ENCODE assay signal across 13 cellular contexts in the genomic region with DNA sequence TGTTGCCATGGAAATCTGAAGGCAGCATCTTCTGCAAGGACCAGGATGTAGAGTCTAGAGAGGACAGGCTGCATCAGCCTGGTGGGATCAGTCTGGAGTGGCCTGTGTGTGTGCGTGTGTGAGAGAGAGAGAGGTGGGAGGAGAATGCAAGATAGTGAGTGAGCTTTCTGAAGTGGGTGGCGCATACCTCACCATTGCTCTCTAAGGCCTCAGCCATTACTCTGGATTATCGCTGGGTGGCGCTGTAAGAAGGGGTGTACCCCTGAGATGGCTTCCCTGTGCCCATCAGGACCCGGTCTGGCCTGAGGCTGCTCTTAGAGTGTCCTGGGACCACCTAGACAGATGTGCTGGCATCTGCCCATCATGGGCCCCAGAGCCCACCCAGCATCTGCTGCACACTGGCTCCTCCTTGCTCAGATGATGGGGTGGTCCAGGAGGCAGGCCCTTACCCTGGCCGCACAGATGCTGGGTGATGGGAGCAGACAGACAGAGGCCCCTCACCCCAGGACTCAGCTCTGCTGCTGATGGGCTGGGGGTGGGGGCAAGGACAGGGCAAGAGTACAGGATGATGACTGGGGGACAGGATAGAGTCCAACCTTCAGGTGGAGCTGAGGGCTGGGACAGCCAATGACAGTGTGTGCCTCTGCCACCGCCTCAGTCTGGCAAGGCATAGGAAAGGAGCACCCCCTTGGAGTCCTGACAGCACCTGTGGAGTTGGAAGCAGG. TPM values are rescaled to one million over a fixed set of nuclear protein-coding genes. Genes with fewer than 3 reads are reported as not detected.
DNase-seq lines count a peak whose midpoint lies in the region; FAIRE-seq and TF ChIP-seq lines count a peak whose summit lies in the region.
"Had no signal": no experiment of that assay in that cellular context is flagged by ENCODE, and none has a peak within 500 bp of the region (broad histone marks: within the 10 kb centered on the region; RNA-seq: fewer than 3 reads in every experiment).

No MANE protein-coding gene starts in this region.

- CTCF ChIA-PET in H1 (lab: Charles Lee; ENCODE audit: partially characterized antibody) = interaction anchor here (0.6 to 31.7 kb wide), 27 partner anchors 8 to 1626 kb away, joined by 3 to 1283 read pairs (median 5); a partner anchor contains a TSS

- no peak overlapping the region for H3K56ac ChIP-seq in H1 (replicated peaks; ENCODE audit: insufficient read length, low read depth, low read length)

- no peaks in the 10 kb centered on the region for H3K9me3 ChIP-seq in MM.1S (replicated peaks; ENCODE audit: insufficient read depth, low read length)
- H3K9me3 ChIP-seq in H1 (ENCODE audit: insufficient read depth in 2 of 2, low read depth in 1 of 2, low read length in 1 of 2) = no peaks in the 10 kb centered on the region
- H3K9me3 ChIP-seq in neuronal stem cell (replicated peaks in 1 of 2; ENCODE audit: control insufficient read depth in 2 of 2, insufficient read depth in 1 of 2, low read depth in 1 of 2, low read length in 2 of 2) = no peaks in the 10 kb centered on the region
- H3K9me3 ChIP-seq: neutrophil had no signal

- 60% methylated on average over 7 of the region's 7 CpGs; no CpG with 5 or more reads in 1 of the 2 experiments for WGBS in H1 (ENCODE audit: extremely low coverage in 1 of 2, insufficient coverage in 1 of 2, insufficient read length in 1 of 2, insufficient replicate concordance in 2 of 2, low coverage in 1 of 2, low lambda C conversion rate in 2 of 2, missing lambda C conversion rate in 1 of 2), 2 experiments
- no CpG with 5 or more reads among the region's 7 CpGs for WGBS in neuronal stem cell (ENCODE audit: extremely low coverage in 2 of 2, insufficient read length in 2 of 2, insufficient replicate concordance in 1 of 2), 2 donors

- no peak overlapping the region for H3K18ac ChIP-seq in H1 (ENCODE audit: extremely low read depth, low read length)
- peak overlapping the region; percentile 61 for H3K18ac ChIP-seq in neuronal stem cell (ENCODE audit: low read length)

- H3K36me3 ChIP-seq in MM.1S (replicated peaks; ENCODE audit: insufficient read depth, low read length) = no peaks in the 10 kb centered on the region
- H3K36me3 ChIP-seq in H1 (ENCODE audit: control insufficient read depth in 2 of 4, insufficient read depth in 4 of 4, low read length in 3 of 4) = no peaks in the 10 kb centered on the region
- no peaks in the 10 kb centered on the region for H3K36me3 ChIP-seq in neuronal stem cell (replicated peaks in 1 of 2; ENCODE audit: control insufficient read depth in 2 of 2, insufficient read depth in 2 of 2, low read length in 2 of 2)
- H3K36me3 ChIP-seq: neutrophil had no signal

- H3K23ac ChIP-seq in H1 (ENCODE audit: insufficient read length) = no peak overlapping the region
- H3K23ac ChIP-seq in neuronal stem cell (ENCODE audit: low read depth, low read length, poor library complexity) = peak overlapping the region; percentile 40

- H4K5ac ChIP-seq in H1 (ENCODE audit: insufficient read length, low read depth, low read length) = no peak overlapping the region

- H3K4me1 ChIP-seq in MM.1S (ENCODE audit: low read length) = no peaks in the 10 kb centered on the region
- H3K4me1 ChIP-seq in H1 (replicated peaks in 1 of 4; ENCODE audit: control insufficient read depth in 3 of 4, insufficient read depth in 4 of 4, low read length in 3 of 4) = peaks cover 0 to 5% (median 0%) of the 10 kb centered on the region in 4 experiments; a peak in 2 of 7 replicates
- peaks cover 0 to 2% of the 10 kb centered on the region in 2 donors for H3K4me1 ChIP-seq in neuronal stem cell (ENCODE audit: control insufficient read depth in 2 of 2, insufficient read depth in 1 of 2, low read depth in 1 of 2, low read length in 2 of 2)

- H3K27ac ChIP-seq in MM.1S (ENCODE audit: low read length) (no peak overlapping the region), H1 (ENCODE audit: low read depth, low read length) (no peak overlapping the region), neuronal stem cell (replicated peaks; ENCODE audit: low read length) (no peak overlapping the region)
- H3K27ac ChIP-seq: neutrophil had no signal

- H3K9me2 ChIP-seq in MM.1S (replicated peaks; ENCODE audit: insufficient read depth, low read length) = no peaks in the 10 kb centered on the region

- H2AK5ac ChIP-seq in H1 (ENCODE audit: low read depth, low read length) = no peak overlapping the region
- peak overlapping the region; percentile 79 for H2AK5ac ChIP-seq in neuronal stem cell (ENCODE audit: low read depth, low read length)

- H3F3A ChIP-seq in MM.1S (ENCODE audit: insufficient read depth, low read length) = no peaks in the 10 kb centered on the region

- H3K9ac ChIP-seq in MM.1S (ENCODE audit: low read length) (no peak overlapping the region), H1 (replicated peaks in 1 of 4; ENCODE audit: extremely low read depth in 1 of 4, low read depth in 3 of 4, low read length in 3 of 4) (no peak overlapping the region), neuronal stem cell (ENCODE audit: low read depth, low read length, poor library complexity) (no peak overlapping the region)

- H4K8ac ChIP-seq in H1 (ENCODE audit: extremely low read depth, insufficient read depth, low read length) = peak overlapping the region; percentile 46; the same call in 1 of the 2 replicates
- H4K8ac ChIP-seq in neuronal stem cell (ENCODE audit: low read depth, low read length) = no peak overlapping the region

- H3K4me3 ChIP-seq in GM12865 (ENCODE audit: low read depth, low read length) = no peak overlapping the region
- H3K4me3 ChIP-seq in MM.1S (ENCODE audit: low read length) = no peak overlapping the region
- no peak overlapping the region for H3K4me3 ChIP-seq in H1 (ENCODE audit: extremely low read depth in 1 of 4, insufficient read depth in 2 of 4, low read depth in 3 of 4, low read length in 4 of 4)
- no peak overlapping the region for H3K4me3 ChIP-seq in neuronal stem cell (ENCODE audit: low read length in 2 of 2)

- POLR2A ChIA-PET in H1 (lab: Charles Lee; ENCODE audit: partially characterized antibody) = interaction anchor here (0.6 to 1.8 kb wide), 6 partner anchors 14 to 63 kb away, joined by 3 to 4 read pairs (median 3); no protein-coding TSS in a partner anchor

- H3K4ac ChIP-seq in H1 (replicated peaks; ENCODE audit: insufficient read length, low read depth, low read length) (no peak overlapping the region), neuronal stem cell (ENCODE audit: low read length) (no peak overlapping the region)

- 0 out of 2 replicates have a peak overlapping the region, but pooled peaks have one; percentile 83 for H2BK15ac ChIP-seq in H1 (ENCODE audit: low read length)
- no peak overlapping the region for H2BK15ac ChIP-seq in neuronal stem cell (ENCODE audit: low read length)

- TF ChIP-seq POLR2A in H1 (IDR thresholded peaks at IDR 0.05; ENCODE audit: control extremely low read depth in 1 of 2, low read depth in 2 of 2, low read length in 2 of 2) = no peak

- peak overlapping the region; percentile 60; the same call in 1 of the 2 replicates for H2BK5ac ChIP-seq in H1 (ENCODE audit: low read depth, low read length)
- H2BK5ac ChIP-seq in neuronal stem cell (ENCODE audit: low read length) = no peak overlapping the region

- no peak for TF ChIP-seq EP300 in H1 (IDR thresholded peaks at IDR 0.05; ENCODE audit: borderline replicate concordance in 1 of 2, low read depth in 2 of 2, low read length in 2 of 2)

- H2BK12ac ChIP-seq in H1 (ENCODE audit: low read depth, low read length) (0 out of 2 replicates have a peak overlapping the region, but pooled peaks have one; percentile 12), neuronal stem cell (ENCODE audit: low read length) (peak overlapping the region; percentile 69)

- H3K14ac ChIP-seq in H1 (ENCODE audit: insufficient read length) = no peak overlapping the region
- no peak overlapping the region for H3K14ac ChIP-seq in neuronal stem cell (ENCODE audit: low read length)

- H2AFZ ChIP-seq in MM.1S (ENCODE audit: low read length) = no peak overlapping the region
- H2AFZ ChIP-seq in H1 (ENCODE audit: low read length) = 0 out of 2 replicates have a peak overlapping the region, but pooled peaks have one; percentile 26
- H2AFZ ChIP-seq in neuronal stem cell (ENCODE audit: low read length) = no peak overlapping the region

- TF ChIP-seq RAD21 in H1 (IDR thresholded peaks at IDR 0.05 in 1 of 2, conservative IDR thresholded peaks at IDR 0.05 in 1 of 2; ENCODE audit: low read depth in 2 of 2, low read length in 2 of 2) = peak; percentile 69 to 74

- H4K20me1 ChIP-seq in MM.1S (ENCODE audit: insufficient read depth, low read length) (no peaks in the 10 kb centered on the region), H1 (replicated peaks in 1 of 2; ENCODE audit: control insufficient read depth in 1 of 2, insufficient read depth in 2 of 2, low read length in 2 of 2) (no peaks in the 10 kb centered on the region)

- H3K79me1 ChIP-seq in H1 (ENCODE audit: low read depth, low read length) (no peaks in the 10 kb centered on the region), neuronal stem cell (ENCODE audit: low read depth, low read length) (no peaks in the 10 kb centered on the region)

- H2BK20ac ChIP-seq in H1 (ENCODE audit: low read length) = no peak overlapping the region

- no peak overlapping the region for H3K4me2 ChIP-seq in MM.1S (ENCODE audit: low read depth, low read length)
- no peak overlapping the region for H3K4me2 ChIP-seq in H1 (ENCODE audit: insufficient read depth in 1 of 2, low read depth in 2 of 2, low read length in 2 of 2)
- H3K4me2 ChIP-seq in neuronal stem cell (ENCODE audit: insufficient read depth, low read length, poor library complexity, severe bottlenecking) = no peak overlapping the region

- DNase-seq in GM12865 (ENCODE audit: low read depth) (no peak), MM.1S (no peak), H1 (ENCODE audit: low read depth in 1 of 2, low spot score in 2 of 2) (peak in 1 of 2 experiments; percentile 76), neuronal stem cell (ENCODE audit: low spot score) (no peak), GM19240 (ENCODE audit: insufficient read length, low spot score) (no peak), DMS53 treated with DMSO at 0.1 percent for 48 hours (lab: John Stamatoyannopoulos, UW; ENCODE audit: unreplicated experiment) (no peak), Ammon's horn (ENCODE audit: low spot score) (no peak)
- DNase-seq in activated T-cell treated with anti-CD3 and anti-CD28 coated beads, Interleukin-2, amount 50 U/mL, for 1 hour = no peak
- DNase-seq: activated gamma-delta T cell treated with Interleukin-2 at 50 U/mL for 16 hours; foreskin fibroblast; stimulated activated naive CD4-positive, alpha-beta T cell had no signal

- H2BK120ac ChIP-seq in H1 (replicated peaks; ENCODE audit: low read depth, low read length) (no peak overlapping the region), neuronal stem cell (ENCODE audit: low read depth, low read length) (no peak overlapping the region)

- FAIRE-seq in H1 (lab: Jason Lieb, UNC) = peak; percentile 78
- FAIRE-seq: colon had no signal

- no peaks in the 10 kb centered on the region for H3K23me2 ChIP-seq in H1 (ENCODE audit: low read depth, low read length)

- TF ChIP-seq CTCF in GM12865 (IDR thresholded peaks at IDR 0.05; ENCODE audit: insufficient read depth, low read depth, low read length, missing control alignments) = peak; percentile 26
- TF ChIP-seq CTCF in MM.1S (IDR thresholded peaks at IDR 0.05; ENCODE audit: low read length) = peak; percentile 26
- peak; percentile 75 to 90 (median 78) for TF ChIP-seq CTCF in H1 (IDR thresholded peaks at IDR 0.05; ENCODE audit: control extremely low read depth in 1 of 3, insufficient read depth in 1 of 3, low read depth in 1 of 3, low read length in 3 of 3)

- H3K27me3 ChIP-seq in MM.1S (replicated peaks; ENCODE audit: insufficient read depth, low read length) = no peaks in the 10 kb centered on the region
- no peaks in the 10 kb centered on the region for H3K27me3 ChIP-seq in H1 (replicated peaks in 1 of 4; ENCODE audit: control insufficient read depth in 3 of 4, extremely low read depth in 1 of 4, insufficient read depth in 3 of 4, low read length in 3 of 4)
- H3K27me3 ChIP-seq in neuronal stem cell (ENCODE audit: control insufficient read depth in 3 of 3, insufficient read depth in 3 of 3, low read depth in 1 of 3, low read length in 3 of 3) = peaks cover 0 to 25% (median 0%) of the 10 kb centered on the region in 3 experiments

- no peaks in the 10 kb centered on the region for H3K79me2 ChIP-seq in MM.1S (ENCODE audit: low read length)
- H3K79me2 ChIP-seq in H1 (ENCODE audit: control insufficient read depth in 1 of 2, insufficient read depth in 2 of 2, low read length in 2 of 2) = no peaks in the 10 kb centered on the region

- H4K91ac ChIP-seq in H1 (replicated peaks; ENCODE audit: insufficient read length, low read length) (no peak overlapping the region), neuronal stem cell (ENCODE audit: low read depth, low read length, poor library complexity) (no peak overlapping the region)

RNA-seq across cellular contexts. Expression of a gene that starts 25.7 kb away (rescaled TPM):
- 29.9 and 31.3 TPM in 2 replicates for total RNA-seq in H1 (2021; fragmentation: NEBNext Ultra II Directional; extraction: Animal tissue kit (Norgen Biotek cat#: 25700))
- polyA plus RNA-seq in H1 (2011; rRNA removed) = 14.8 and 15.3 TPM in 2 replicates
- polyA plus RNA-seq in H1 (2011; cell fraction: cytosol; rRNA removed) = 19.8 TPM
- 34.3 TPM for polyA plus RNA-seq in H1 (2011; cell fraction: nucleus; rRNA removed)
- 16.3 to 20.5 TPM (median 20.1 TPM) in 4 replicates for polyA plus RNA-seq in H1 (2012, experiment 1 of 2)
- polyA plus RNA-seq in H1 (2012, experiment 2 of 2) = 5.1 TPM
- polyA plus RNA-seq in H1 (2013, experiment 1 of 2) = 12.3 TPM
- 11.4 TPM for polyA plus RNA-seq in H1 (2013, experiment 2 of 2)
- 29.7 and 37.5 TPM in 2 replicates for polyA minus RNA-seq in H1 (2011; rRNA and poly(A)+ RNA removed)
- 26.1 TPM for polyA minus RNA-seq in H1 (2011; cell fraction: cytosol; rRNA and poly(A)+ RNA removed)
- 16.7 TPM for polyA minus RNA-seq in H1 (2011; cell fraction: nucleus; rRNA and poly(A)+ RNA removed)
- polyA plus RNA-seq in neuronal stem cell (2013, experiment 1 of 2) = 20.7 TPM
- 20.5 TPM for polyA plus RNA-seq in neuronal stem cell (2013, experiment 2 of 2)

Comparison
In these comparisons a context has a peak if more than half of its experiments do, and no peak if none do; other contexts are left out.
1. CTCF ChIP-seq: peak in every context shown above with its lines; median percentile 78 in H1; 26 in GM12865; 26 in MM.1S.